26 cellular contexts compared by ENCODE assay signal in the genomic region with DNA sequence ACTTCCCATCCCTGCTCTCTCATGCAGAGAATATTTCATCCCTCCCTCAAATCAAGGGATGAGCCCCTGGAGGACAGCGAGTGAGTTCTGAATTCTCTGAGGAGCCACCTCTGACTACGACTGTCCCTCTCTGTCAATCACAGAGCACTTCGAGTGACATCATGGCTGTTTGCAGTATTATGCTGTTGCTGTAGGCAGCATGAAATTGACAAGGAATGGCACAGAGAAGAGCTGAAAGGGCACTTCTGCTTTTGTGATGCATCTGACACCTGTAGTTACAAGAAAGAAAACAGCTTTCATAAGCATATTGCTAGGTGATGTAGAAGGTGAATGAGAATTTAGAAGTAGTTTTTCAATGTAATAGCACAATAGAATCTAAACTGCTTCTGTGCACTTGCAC.
A peak's percentile ranks its signal among the peaks of the same experiment; 100 is the strongest.
DNase-seq lines count a peak whose midpoint lies in the region; ATAC-seq, FAIRE-seq and TF ChIP-seq lines count a peak whose summit lies in the region.
"Had no signal": no experiment of that assay in that cellular context is flagged by ENCODE, and none has a peak within 500 bp of the region (broad histone marks: within the 10 kb centered on the region; RNA-seq: fewer than 3 reads in every experiment).

No MANE protein-coding gene starts in this region.

- H3K27me3 ChIP-seq in Karpas-422 (ENCODE audit: low read length) = no peaks in the 10 kb centered on the region
- H3K27me3 ChIP-seq: esophagus squamous epithelium, gastroesophageal sphincter, sigmoid colon, testis, vagina had no signal

- H3K4me3 ChIP-seq in Karpas-422 (ENCODE audit: low read length) = no peak overlapping the region
- H3K4me3 ChIP-seq: esophagus squamous epithelium, gastroesophageal sphincter, sigmoid colon, testis, vagina had no signal

- no peaks in the 10 kb centered on the region for H3K27me3 Mint-ChIP-seq in activated CD4-positive, alpha-beta T cell treated with anti-CD3 and anti-CD28 coated beads for 36 hours
- no peaks in the 10 kb centered on the region for H3K27me3 Mint-ChIP-seq in activated B cell treated with CpG ODN at 0.5 μM for 24 hours
- H3K27me3 Mint-ChIP-seq: brain; naive thymus-derived CD8-positive, alpha-beta T cell had no signal

- H3K4me1 ChIP-seq in Karpas-422 (ENCODE audit: low read length) = peaks cover 5% of the 10 kb centered on the region
- H3K4me1 ChIP-seq: esophagus squamous epithelium, gastroesophageal sphincter, parathyroid adenoma, sigmoid colon, testis, vagina had no signal

- H3K27ac Mint-ChIP-seq in activated CD4-positive, alpha-beta T cell treated with anti-CD3 and anti-CD28 coated beads for 36 hours = no peak overlapping the region
- H3K27ac Mint-ChIP-seq in activated B cell treated with CpG ODN at 0.5 μM for 24 hours = peak overlapping the region; percentile 73
- H3K27ac Mint-ChIP-seq: brain had no signal

- no peak overlapping the region for H3K9ac ChIP-seq in Karpas-422 (ENCODE audit: low read length)
- H3K9ac ChIP-seq: parathyroid adenoma had no signal

- TF ChIP-seq CTCF in activated B cell treated with CpG ODN at 0.5 μM for 24 hours (IDR thresholded peaks at IDR 0.05) = no peak

- intact Hi-C loops in activated CD4-positive, alpha-beta T cell treated with anti-CD3 and anti-CD28 coated beads for 36 hours (cut with DNase I, micrococcal nuclease) = no loop called here
- intact Hi-C loops in activated B cell treated with CpG ODN at 0.5 μM for 24 hours (cut with micrococcal nuclease) = no loop called here

- POLR2A ChIA-PET in activated CD4-positive, alpha-beta T cell treated with anti-CD3 and anti-CD28 coated beads for 36 hours (lab: Charles Lee) = no interaction called here
- POLR2A ChIA-PET in activated B cell treated with CpG ODN at 0.5 μM for 24 hours (lab: Charles Lee) = no interaction called here

- no peak overlapping the region for H3K4me3 Mint-ChIP-seq in activated CD4-positive, alpha-beta T cell treated with anti-CD3 and anti-CD28 coated beads for 36 hours
- H3K4me3 Mint-ChIP-seq in activated B cell treated with CpG ODN at 0.5 μM for 24 hours = no peak overlapping the region
- H3K4me3 Mint-ChIP-seq: brain; naive thymus-derived CD8-positive, alpha-beta T cell had no signal

- H4K20me1 ChIP-seq in Karpas-422 (ENCODE audit: insufficient read depth, low read depth, low read length) = no peaks in the 10 kb centered on the region

- no peak for FAIRE-seq in RCC 7860 (lab: Jason Lieb, UNC)
- FAIRE-seq: D721Med had no signal

- H3K4me2 ChIP-seq in Karpas-422 (ENCODE audit: low read depth, low read length, poor library complexity, severe bottlenecking) = no peak overlapping the region

- H3K9me2 ChIP-seq in Karpas-422 (replicated peaks; ENCODE audit: insufficient read depth, low read length) = no peaks in the 10 kb centered on the region

- H3K36me3 Mint-ChIP-seq in activated CD4-positive, alpha-beta T cell treated with anti-CD3 and anti-CD28 coated beads for 36 hours (ENCODE audit: low read depth) = peaks cover 10% of the 10 kb centered on the region
- peaks cover 38% of the 10 kb centered on the region for H3K36me3 Mint-ChIP-seq in activated B cell treated with CpG ODN at 0.5 μM for 24 hours (ENCODE audit: low read depth)
- H3K36me3 Mint-ChIP-seq: brain had no signal

- H3K9me3 Mint-ChIP-seq in activated CD4-positive, alpha-beta T cell treated with anti-CD3 and anti-CD28 coated beads for 36 hours (ENCODE audit: low read depth) = no peaks in the 10 kb centered on the region
- H3K9me3 Mint-ChIP-seq in activated B cell treated with CpG ODN at 0.5 μM for 24 hours = no peaks in the 10 kb centered on the region
- H3K9me3 Mint-ChIP-seq: activated T-helper 2 cell treated with anti-CD3 and anti-CD28 coated beads, Interferon-gamma antibody, Interleukin-2, Interleukin-4, amounts not matched to agents 10 μg/mL and 5 μg/mL and 100 μg/mL, durations not matched to agents 14 hours and 24 hours and 36 hours; brain; naive thymus-derived CD8-positive, alpha-beta T cell had no signal

- no peak overlapping the region for H3K27ac ChIP-seq in Karpas-422 (ENCODE audit: low read length)
- H3K27ac ChIP-seq: esophagus squamous epithelium, gastroesophageal sphincter, parathyroid adenoma, RWPE1, sigmoid colon, testis, vagina had no signal

- CTCF ChIA-PET in activated CD4-positive, alpha-beta T cell treated with anti-CD3 and anti-CD28 coated beads for 36 hours (lab: Charles Lee) = interaction anchor here (0.6 to 3.4 kb wide), 4 partner anchors 8 to 130 kb away, joined by 4 to 16 read pairs (median 4); no protein-coding TSS in a partner anchor
- CTCF ChIA-PET in activated B cell treated with CpG ODN at 0.5 μM for 24 hours (lab: Charles Lee) = interaction anchor here (1.3 to 2.6 kb wide), 2 partner anchors 12 to 13 kb away, joined by 3 to 15 read pairs; no protein-coding TSS in a partner anchor

- no peak for DNase-seq in activated CD4-positive, alpha-beta T cell treated with anti-CD3 and anti-CD28 coated beads for 36 hours
- DNase-seq in activated CD4-positive, alpha-beta T cell treated with anti-CD3 and anti-CD28 coated beads, Interleukin-2, amount 50 U/mL, for 48 hours = no peak
- DNase-seq in Karpas-422 (peak; percentile 48), activated B cell treated with CpG ODN at 0.5 μM for 24 hours (no peak), RCC 7860 (ENCODE audit: low spot score) (no peak), activated gamma-delta T cell (lab: John Stamatoyannopoulos, UW) (no peak), retina (no peak), NOMO-1 treated with DMSO at 0.1 percent for 48 hours (lab: John Stamatoyannopoulos, UW; ENCODE audit: unreplicated experiment) (no peak)
- DNase-seq: ACHN; activated CD4-positive, alpha-beta T cell treated with anti-CD3 and anti-CD28 coated beads for 4 hours; C1 segment of cervical spinal cord; esophagus squamous epithelium; kidney glomerular epithelial cell; naive thymus-derived CD8-positive, alpha-beta T cell; NCI-H1694; NCI-H226; sigmoid colon; T1000; testis had no signal

- no peak overlapping the region for H2AFZ ChIP-seq in Karpas-422 (ENCODE audit: low read length)
- H2AFZ ChIP-seq: parathyroid adenoma had no signal

- H3K4me1 Mint-ChIP-seq in activated CD4-positive, alpha-beta T cell treated with anti-CD3 and anti-CD28 coated beads for 36 hours = peaks cover 20% of the 10 kb centered on the region
- H3K4me1 Mint-ChIP-seq in activated B cell treated with CpG ODN at 0.5 μM for 24 hours = peaks cover 12% of the 10 kb centered on the region
- H3K4me1 Mint-ChIP-seq: brain had no signal

- no peaks in the 10 kb centered on the region for H3K79me2 ChIP-seq in Karpas-422 (ENCODE audit: low read length)
- H3K79me2 ChIP-seq: parathyroid adenoma had no signal

- H3K36me3 ChIP-seq in Karpas-422 (ENCODE audit: insufficient read depth, low read length) = no peaks in the 10 kb centered on the region
- H3K36me3 ChIP-seq: esophagus squamous epithelium, gastroesophageal sphincter, sigmoid colon, vagina had no signal

- ATAC-seq in activated CD4-positive, alpha-beta T cell treated with anti-CD3 and anti-CD28 coated beads for 36 hours = peak; percentile 9
- peak; percentile 71 for ATAC-seq in activated B cell treated with CpG ODN at 0.5 μM for 24 hours (ENCODE audit: low read depth)
- ATAC-seq: gastroesophageal sphincter; naive thymus-derived CD8-positive, alpha-beta T cell had no signal

- H3K9me3 ChIP-seq in Karpas-422 (ENCODE audit: low read length) = no peaks in the 10 kb centered on the region
- H3K9me3 ChIP-seq: esophagus squamous epithelium, gastroesophageal sphincter, sigmoid colon, testis, vagina had no signal
